In the genomic region with DNA sequence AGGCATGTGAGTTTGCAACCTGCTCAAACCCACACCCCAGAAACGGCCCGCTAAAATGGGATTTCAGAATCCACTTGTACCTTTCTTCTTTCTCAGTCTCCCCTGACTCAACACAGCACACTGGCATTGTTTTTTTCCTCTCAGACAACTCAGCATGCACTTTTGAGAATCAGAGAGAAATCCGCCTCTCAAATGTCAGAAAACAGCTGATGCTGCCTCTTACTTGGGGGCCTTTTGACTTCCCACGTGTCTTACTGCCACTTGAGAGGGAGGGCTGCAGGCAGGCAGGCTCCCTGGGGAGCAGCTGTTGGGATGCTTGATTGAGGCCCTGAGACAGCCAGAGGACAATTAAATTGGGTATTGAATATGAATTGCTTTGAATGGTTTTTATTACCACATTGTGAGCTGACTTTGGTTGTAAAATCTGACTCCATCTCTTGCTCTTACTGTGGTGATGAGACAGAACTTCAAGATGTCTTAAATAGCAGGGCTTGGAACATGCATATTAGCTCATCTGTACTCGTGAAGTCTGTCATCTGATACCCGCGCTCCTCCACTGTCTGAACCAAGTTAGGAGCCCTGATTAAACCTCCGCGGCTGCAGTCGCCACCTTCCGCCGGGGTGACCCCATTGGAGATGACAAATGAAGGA, we compare ENCODE assay signal across 10 cellular contexts.
DNase-seq lines count a peak whose midpoint lies in the region; ATAC-seq, FAIRE-seq and TF ChIP-seq lines count a peak whose summit lies in the region.
"Had no signal": no experiment of that assay in that cellular context is flagged by ENCODE, and none has a peak within 500 bp of the region (broad histone marks: within the 10 kb centered on the region; RNA-seq: fewer than 3 reads in every experiment).

No MANE protein-coding gene starts in this region.

- H4K5ac ChIP-seq in H1 (ENCODE audit: insufficient read length, low read depth, low read length), result no peak overlapping the region

- no peak for TF ChIP-seq POLR2A in H1 (IDR thresholded peaks at IDR 0.05; ENCODE audit: control extremely low read depth in 1 of 2, low read depth in 2 of 2, low read length in 2 of 2)

- 0 out of 4 replicates have a peak, but pooled peaks of 1 of the 3 experiments have one; percentile 5 for TF ChIP-seq CTCF in H1 (IDR thresholded peaks at IDR 0.05; ENCODE audit: control extremely low read depth in 1 of 3, insufficient read depth in 1 of 3, low read depth in 1 of 3, low read length in 3 of 3)

- H3K4me2 ChIP-seq in H1 (ENCODE audit: insufficient read depth in 1 of 2, low read depth in 2 of 2, low read length in 2 of 2), result peak overlapping the region; percentile 9 to 29; a peak in 3 of 4 replicates

- H3K4me1 Mint-ChIP-seq in natural killer cell treated with Interleukin-12 subunit alpha and Interleukin-12 subunit beta and Interleukin-15 and Interleukin-18, amount 100 ng/mL, for 72 hours (ENCODE audit: low read depth in 2 of 2), result peaks cover 7 to 11% of the 10 kb centered on the region in 2 donors

- H3K9ac ChIP-seq in H1 (replicated peaks in 1 of 4; ENCODE audit: extremely low read depth in 1 of 4, low read depth in 3 of 4, low read length in 3 of 4), result no peak overlapping the region

- H3K27ac ChIP-seq in H1 (ENCODE audit: low read depth, low read length), result no peak overlapping the region
- H3K27ac ChIP-seq: body of pancreas had no signal

- POLR2A ChIA-PET in H1 (lab: Charles Lee; ENCODE audit: partially characterized antibody), result interaction anchor here (1.4 kb wide), 1 partner anchor 12 kb away, joined by 3 read pairs; no protein-coding TSS in a partner anchor

- peak in 1 of 2 experiments; percentile 17; a peak in 1 of 4 replicates for TF ChIP-seq RAD21 in H1 (IDR thresholded peaks at IDR 0.05 in 1 of 2, conservative IDR thresholded peaks at IDR 0.05 in 1 of 2; ENCODE audit: low read depth in 2 of 2, low read length in 2 of 2)

- no peaks in the 10 kb centered on the region for H3K23me2 ChIP-seq in H1 (ENCODE audit: low read depth, low read length)

- TF ChIP-seq EP300 in H1 (IDR thresholded peaks at IDR 0.05; ENCODE audit: borderline replicate concordance in 1 of 2, low read depth in 2 of 2, low read length in 2 of 2), result no peak

- no peaks in the 10 kb centered on the region for H3K79me2 ChIP-seq in H1 (ENCODE audit: control insufficient read depth in 1 of 2, insufficient read depth in 2 of 2, low read length in 2 of 2)

- H3K9me3 ChIP-seq in H1 (ENCODE audit: insufficient read depth in 2 of 2, low read depth in 1 of 2, low read length in 1 of 2), result no peaks in the 10 kb centered on the region
- H3K9me3 ChIP-seq: body of pancreas had no signal

- H3K4ac ChIP-seq in H1 (replicated peaks; ENCODE audit: insufficient read length, low read depth, low read length), result no peak overlapping the region

- H4K91ac ChIP-seq in H1 (replicated peaks; ENCODE audit: insufficient read length, low read length), result no peak overlapping the region

- no peak overlapping the region for H2BK20ac ChIP-seq in H1 (ENCODE audit: low read length)

- ATAC-seq in HG03342 (IDR thresholded peaks at IDR 0.05; ENCODE audit: unreplicated experiment) (no peak), GM21786 (IDR thresholded peaks at IDR 0.05; ENCODE audit: unreplicated experiment) (no peak)
- ATAC-seq in natural killer cell treated with Interleukin-12 subunit alpha and Interleukin-12 subunit beta and Interleukin-15 and Interleukin-18, amount 100 ng/mL, for 72 hours, result no peak
- ATAC-seq: body of pancreas had no signal

- H2AK5ac ChIP-seq in H1 (ENCODE audit: low read depth, low read length), result no peak overlapping the region

- no peak overlapping the region for H2BK12ac ChIP-seq in H1 (ENCODE audit: low read depth, low read length)

- H3K56ac ChIP-seq in H1 (replicated peaks; ENCODE audit: insufficient read length, low read depth, low read length), result no peak overlapping the region

- H3K14ac ChIP-seq in H1 (ENCODE audit: insufficient read length), result no peak overlapping the region

- no peaks in the 10 kb centered on the region for H3K9me3 Mint-ChIP-seq in natural killer cell treated with Interleukin-12 subunit alpha and Interleukin-12 subunit beta and Interleukin-15 and Interleukin-18, amount 100 ng/mL, for 72 hours

- H4K8ac ChIP-seq in H1 (ENCODE audit: extremely low read depth, insufficient read depth, low read length), result no peak overlapping the region

- H2BK120ac ChIP-seq in H1 (replicated peaks; ENCODE audit: low read depth, low read length), result no peak overlapping the region

- peaks cover 21 to 26% of the 10 kb centered on the region in 2 donors for H3K27me3 Mint-ChIP-seq in natural killer cell treated with Interleukin-12 subunit alpha and Interleukin-12 subunit beta and Interleukin-15 and Interleukin-18, amount 100 ng/mL, for 72 hours

- no peak for FAIRE-seq in H1 (lab: Jason Lieb, UNC)

- WGBS in H1 (ENCODE audit: extremely low coverage in 1 of 2, insufficient coverage in 1 of 2, insufficient read length in 1 of 2, insufficient replicate concordance in 2 of 2, low coverage in 1 of 2, low lambda C conversion rate in 2 of 2, missing lambda C conversion rate in 1 of 2), 2 experiments, result 43% methylated on average over 12 of the region's 12 CpGs; no CpG with 5 or more reads in 1 of the 2 experiments

- no peak overlapping the region for H2BK5ac ChIP-seq in H1 (ENCODE audit: low read depth, low read length)

- no peaks in the 10 kb centered on the region for H3K36me3 ChIP-seq in H1 (ENCODE audit: control insufficient read depth in 2 of 4, insufficient read depth in 4 of 4, low read length in 3 of 4)

- no peak overlapping the region for H3K4me3 Mint-ChIP-seq in natural killer cell treated with Interleukin-12 subunit alpha and Interleukin-12 subunit beta and Interleukin-15 and Interleukin-18, amount 100 ng/mL, for 72 hours

- no peak overlapping the region for H3K4me3 ChIP-seq in H1 (ENCODE audit: extremely low read depth in 1 of 4, insufficient read depth in 2 of 4, low read depth in 3 of 4, low read length in 4 of 4)
- H3K4me3 ChIP-seq: body of pancreas had no signal

- H3K27me3 ChIP-seq in H1 (replicated peaks in 1 of 4; ENCODE audit: control insufficient read depth in 3 of 4, extremely low read depth in 1 of 4, insufficient read depth in 3 of 4, low read length in 3 of 4), result peaks cover 0 to 12% (median 7%) of the 10 kb centered on the region in 4 experiments; a peak in 5 of 7 replicates

- peak; percentile 66 for DNase-seq in stimulated activated CD4-positive, alpha-beta T cell treated with anti-CD3 and anti-CD28 coated beads, Interleukin-1b, Interleukin-23, amount 100 ng/mL, for 48 hours
- no peak for DNase-seq in stimulated activated CD4-positive, alpha-beta T cell treated with anti-CD3 and anti-CD28 coated beads, Interleukin-4, amount 100 ng/mL, for 1 hour
- DNase-seq in NCI-H82 (lab: John Stamatoyannopoulos, UW) (peak; percentile 29), H1 (ENCODE audit: low read depth in 1 of 2, low spot score in 2 of 2) (no peak), CD1c-positive myeloid dendritic cell (ENCODE audit: extremely low spot score) (no peak)
- DNase-seq in natural killer cell treated with Interleukin-12 subunit alpha and Interleukin-12 subunit beta and Interleukin-15 and Interleukin-18, amount 100 ng/mL, for 72 hours (ENCODE audit: low spot score), result no peak
- DNase-seq: body of pancreas, midbrain had no signal

- no peak overlapping the region for H2BK15ac ChIP-seq in H1 (ENCODE audit: low read length)

- CTCF ChIA-PET in H1 (lab: Charles Lee; ENCODE audit: partially characterized antibody), result interaction anchor here (0.6 to 6.3 kb wide), 28 partner anchors 11 to 1251 kb away, joined by 3 to 57 read pairs (median 4); no protein-coding TSS in a partner anchor

- H2AFZ ChIP-seq in H1 (ENCODE audit: low read length), result no peak overlapping the region

- no peak overlapping the region for H3K23ac ChIP-seq in H1 (ENCODE audit: insufficient read length)

- H4K20me1 ChIP-seq in H1 (replicated peaks in 1 of 2; ENCODE audit: control insufficient read depth in 1 of 2, insufficient read depth in 2 of 2, low read length in 2 of 2), result no peaks in the 10 kb centered on the region

- H3K4me1 ChIP-seq in H1 (replicated peaks in 1 of 4; ENCODE audit: control insufficient read depth in 3 of 4, insufficient read depth in 4 of 4, low read length in 3 of 4), result peaks cover 0 to 12% (median 3%) of the 10 kb centered on the region in 4 experiments; a peak in 5 of 7 replicates

- H3K36me3 Mint-ChIP-seq in natural killer cell treated with Interleukin-12 subunit alpha and Interleukin-12 subunit beta and Interleukin-15 and Interleukin-18, amount 100 ng/mL, for 72 hours, result no peaks in the 10 kb centered on the region

- no peak overlapping the region for H3K27ac Mint-ChIP-seq in natural killer cell treated with Interleukin-12 subunit alpha and Interleukin-12 subunit beta and Interleukin-15 and Interleukin-18, amount 100 ng/mL, for 72 hours

- H3K18ac ChIP-seq in H1 (ENCODE audit: extremely low read depth, low read length), result no peak overlapping the region

- no peaks in the 10 kb centered on the region; the same call in none of the 2 replicates for H3K79me1 ChIP-seq in H1 (ENCODE audit: low read depth, low read length)

TF ChIP-seq in H1, 55 proteins besides CTCF, POLR2A, EP300 and RAD21 (continues in another document):
- TF ChIP-seq MAX (IDR thresholded peaks at IDR 0.05), result no peak
- no peak for TF ChIP-seq POU5F1 (IDR thresholded peaks at IDR 0.05; ENCODE audit: low read depth, low read length)
- no peak for TF ChIP-seq FOSL1 (IDR thresholded peaks at IDR 0.05; ENCODE audit: insufficient read depth, low read depth, low read length)
- no peak for TF ChIP-seq POLR2AphosphoS5 (IDR thresholded peaks at IDR 0.05; ENCODE audit: low read depth, low read length)
- TF ChIP-seq, protein P1, sequence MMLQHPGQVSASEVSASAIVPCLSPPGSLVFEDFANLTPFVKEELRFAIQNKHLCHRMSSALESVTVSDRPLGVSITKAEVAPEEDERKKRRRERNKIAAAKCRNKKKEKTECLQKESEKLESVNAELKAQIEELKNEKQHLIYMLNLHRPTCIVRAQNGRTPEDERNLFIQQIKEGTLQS (IDR thresholded peaks at IDR 0.05; ENCODE audit: insufficient read depth, low read depth, low read length), result no peak
- TF ChIP-seq ASH2L (IDR thresholded peaks at IDR 0.05; ENCODE audit: low read length), result no peak
- TF ChIP-seq SIN3A (conservative IDR thresholded peaks at IDR 0.05 in 1 of 2, IDR thresholded peaks at IDR 0.05 in 1 of 2; ENCODE audit: low read depth in 1 of 2, low read length in 2 of 2), result peak; percentile 85 to 88; a peak in 3 of 4 replicates
- no peak for TF ChIP-seq MAFK (IDR thresholded peaks at IDR 0.05; ENCODE audit: low read depth, low read length)
- TF ChIP-seq BRCA1 (IDR thresholded peaks at IDR 0.05; ENCODE audit: low read depth, low read length), result no peak
- no peak for TF ChIP-seq CHD1 (IDR thresholded peaks at IDR 0.05; ENCODE audit: low read depth, low read length)
- TF ChIP-seq KDM4A (IDR thresholded peaks at IDR 0.05; ENCODE audit: low read depth, low read length, severe bottlenecking), result no peak
- TF ChIP-seq JUND (IDR thresholded peaks at IDR 0.05; ENCODE audit: low read length), result no peak

Comparison
In these comparisons a context has a peak if more than half of its experiments do, and no peak if none do; other contexts are left out.
1. DNase-seq: peak in stimulated activated CD4-positive, alpha-beta T cell treated with anti-CD3 and anti-CD28 coated beads, Interleukin-1b, Interleukin-23, amount 100 ng/mL, for 48 hours (single experiment) and NCI-H82 (single experiment); none in stimulated activated CD4-positive, alpha-beta T cell treated with anti-CD3 and anti-CD28 coated beads, Interleukin-4, amount 100 ng/mL, for 1 hour (single experiment), H1 (0 of 2), CD1c-positive myeloid dendritic cell (single experiment) and natural killer cell treated with Interleukin-12 subunit alpha and Interleukin-12 subunit beta and Interleukin-15 and Interleukin-18, amount 100 ng/mL, for 72 hours (single experiment).